ENCODE assay signal across 8 cellular contexts in the genomic region with DNA sequence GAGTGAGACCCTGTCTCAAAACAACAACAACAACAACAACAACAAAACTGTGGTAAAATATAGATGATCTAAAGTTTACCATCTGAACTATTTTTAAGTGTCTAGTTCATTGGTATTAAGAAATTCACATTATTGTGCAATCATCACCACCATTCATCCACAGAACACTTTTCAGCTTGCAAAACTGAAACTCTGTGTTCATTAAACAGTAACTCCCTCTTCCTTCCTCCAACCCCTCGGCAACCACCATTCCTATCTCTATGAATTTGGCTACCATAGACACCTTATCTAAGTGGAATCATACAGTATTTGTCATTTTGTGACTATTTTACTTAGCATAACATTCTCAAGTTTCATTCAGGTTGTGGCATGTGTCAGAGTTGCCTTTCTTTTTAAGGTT. TPM values are rescaled to one million over a fixed set of nuclear protein-coding genes. Genes with fewer than 3 reads are reported as not detected.
A peak's percentile ranks its signal among the peaks of the same experiment; 100 is the strongest.
DNase-seq lines count a peak whose midpoint lies in the region; ATAC-seq and TF ChIP-seq lines count a peak whose summit lies in the region.

No MANE protein-coding gene starts in this region.

- TF ChIP-seq CTCF in OCI-LY7 (conservative IDR thresholded peaks at IDR 0.05; ENCODE audit: low read length) (no peak), foreskin fibroblast (IDR thresholded peaks at IDR 0.05; ENCODE audit: low read depth, low read length) (no peak), upper lobe of right lung (IDR thresholded peaks at IDR 0.05) (no peak)

- H2AFZ ChIP-seq in OCI-LY7 (ENCODE audit: low read length) = no peak overlapping the region

- intact Hi-C loops in OCI-LY7 (cut with micrococcal nuclease; ENCODE audit: unreplicated experiment) = no loop called here
- intact Hi-C loops in upper lobe of right lung (cut with DNase I) = no loop called here

- H3K4me1 ChIP-seq in OCI-LY7 (ENCODE audit: insufficient read depth, low read length, poor library complexity, severe bottlenecking) (peaks cover 19% of the 10 kb centered on the region), upper lobe of right lung (peaks cover 39% of the 10 kb centered on the region)

- H4K20me1 ChIP-seq in OCI-LY7 (ENCODE audit: insufficient read depth, low read length) = no peaks in the 10 kb centered on the region

- H3K4me3 ChIP-seq in OCI-LY7 (ENCODE audit: low read depth, low read length, poor library complexity, severe bottlenecking) = no peak overlapping the region
- H3K4me3 ChIP-seq in foreskin fibroblast (ENCODE audit: low read depth in 1 of 2, low read length in 2 of 2) = no peak overlapping the region
- H3K4me3 ChIP-seq in upper lobe of right lung = peak overlapping the region; percentile 21

- peaks cover 45% of the 10 kb centered on the region; the same call in 1 of the 2 replicates for H3K79me2 ChIP-seq in OCI-LY7 (ENCODE audit: insufficient read depth, low read depth, low read length)

- CTCF ChIA-PET in OCI-LY7 (lab: Charles Lee; ENCODE audit: unreplicated experiment) = no interaction called here

- DNase-seq in OCI-LY7 (ENCODE audit: low spot score) (no peak), foreskin fibroblast (peak; percentile 24 to 59), upper lobe of right lung (no peak), NCI-H1436 treated with DMSO at 0.1 percent for 48 hours (lab: John Stamatoyannopoulos, UW) (no peak), NCI-H82 treated with DMSO at 0.1 percent for 48 hours (lab: John Stamatoyannopoulos, UW; ENCODE audit: unreplicated experiment) (no peak)
- DNase-seq in effector CD4-positive, alpha-beta T cell = no peak

- no TSS peak for BruUV-seq in OCI-LY7 (replicated peaks; lab: Mats Ljungman, UMichigan)

- no peaks in the 10 kb centered on the region for H3K9me2 ChIP-seq in OCI-LY7 (ENCODE audit: insufficient read depth, low read length)

- POLR2A ChIA-PET in OCI-LY7 (lab: Charles Lee) = interaction anchor here (0.6 to 0.7 kb wide), 2 partner anchors 9 to 23 kb away, joined by 3 read pairs; no protein-coding TSS in a partner anchor

- H3K9me3 ChIP-seq in OCI-LY7 (ENCODE audit: low read length) = no peaks in the 10 kb centered on the region
- H3K9me3 ChIP-seq in upper lobe of right lung = no peaks in the 10 kb centered on the region

- no peaks in the 10 kb centered on the region for H3K27me3 ChIP-seq in upper lobe of right lung

- H3K36me3 ChIP-seq in OCI-LY7 (ENCODE audit: insufficient read depth, low read length) (no peaks in the 10 kb centered on the region), upper lobe of right lung (no peaks in the 10 kb centered on the region)

- no peak overlapping the region for H3K27ac ChIP-seq in OCI-LY7 (ENCODE audit: low read depth, low read length, poor library complexity, severe bottlenecking)
- peak overlapping the region; percentile 24 for H3K27ac ChIP-seq in upper lobe of right lung

- 0 out of 2 replicates have a peak overlapping the region, but pooled peaks have one; percentile 7 for H3K4me2 ChIP-seq in OCI-LY7 (ENCODE audit: low read length)

- ATAC-seq in GM18499 (IDR thresholded peaks at IDR 0.05; ENCODE audit: insufficient read depth, unreplicated experiment) (peak; percentile 58), HG02588 (IDR thresholded peaks at IDR 0.05; ENCODE audit: unreplicated experiment) (peak; percentile 55), upper lobe of right lung (peak; percentile 80)

RNA-seq across cellular contexts. Expression of a gene that starts 20.7 kb away (rescaled TPM):
- total RNA-seq in OCI-LY7 (2014; rRNA removed; shearing (Covaris generic)) = 19.2 and 24.2 TPM in 2 replicates
- total RNA-seq in OCI-LY7 (2022) (32.9 and 33.4 TPM in 2 replicates), upper lobe of right lung (52.6 TPM)

RNA-seq across cellular contexts. Expression of a gene that starts 48.9 kb away (rescaled TPM):
- not detected in 2 replicates for total RNA-seq in OCI-LY7 (2014; rRNA removed; shearing (Covaris generic))
- total RNA-seq in OCI-LY7 (2022) (not detected in 2 replicates), upper lobe of right lung (not detected)

Comparison
In these comparisons a context has a peak if more than half of its experiments do, and no peak if none do; other contexts are left out.
1. DNase-seq: peak in foreskin fibroblast (2 of 2); none in OCI-LY7 (single experiment), upper lobe of right lung (single experiment), NCI-H1436 treated with DMSO at 0.1 percent for 48 hours (single experiment), NCI-H82 treated with DMSO at 0.1 percent for 48 hours (single experiment) and effector CD4-positive, alpha-beta T cell (single experiment).
2. Peak in every context shown above with its lines, with median percentiles within 50 percentile points of each other: ATAC-seq.